Comparison of ENCODE assay signal across 8 cellular contexts in genomic region chr2:199463000-199463692, GRCh38. TPM values are rescaled to one million over a fixed set of nuclear protein-coding genes. Genes with fewer than 3 reads are reported as not detected.
DNase-seq lines count a peak whose midpoint lies in the region; ATAC-seq and TF ChIP-seq lines count a peak whose summit lies in the region.

No MANE protein-coding gene starts in this region.

- no peaks in the 10 kb centered on the region for H4K20me1 ChIP-seq in PC-3 (ENCODE audit: low read length)

- H3K79me2 ChIP-seq in PC-3 (ENCODE audit: low read length), result no peaks in the 10 kb centered on the region

- H3K4me2 ChIP-seq in PC-3 (ENCODE audit: low read length), result peak overlapping the region; percentile 98

- no TSS peak for BruUV-seq in PC-3 (replicated peaks; lab: Mats Ljungman, UMichigan)

- ATAC-seq in HG02981 (IDR thresholded peaks at IDR 0.05; ENCODE audit: unreplicated experiment) (peak; percentile 55), PC-3 (peak; percentile 45), body of pancreas (peak; percentile 58), HG02840 (IDR thresholded peaks at IDR 0.05; ENCODE audit: low FRiP score, unreplicated experiment) (no peak)

- 1 to 2% methylated on average over 32 to 60 of the region's 60 CpGs for WGBS in body of pancreas, 2 donors

- peak overlapping the region; percentile 100 for H2AFZ ChIP-seq in PC-3 (ENCODE audit: low read length)

- POLR2A ChIA-PET in PC-3 (lab: Charles Lee; ENCODE audit: unreplicated experiment), result no interaction called here

- CTCF ChIA-PET in PC-3 (lab: Charles Lee), result no interaction called here

- H3K9ac ChIP-seq in PC-3 (ENCODE audit: low read length), result peak overlapping the region; percentile 68

- intact Hi-C loops in PC-3 (cut with micrococcal nuclease) (no loop called here), body of pancreas (cut with DNase I) (no loop called here)

- no peak overlapping the region for H3K27ac ChIP-seq in PC-3 (ENCODE audit: low read length)
- H3K27ac ChIP-seq in body of pancreas, result no peak overlapping the region

- no peaks in the 10 kb centered on the region for H3F3A ChIP-seq in PC-3 (ENCODE audit: low read length, unreplicated experiment)

- H3K9me3 ChIP-seq in PC-3 (ENCODE audit: low read length), result no peaks in the 10 kb centered on the region
- H3K9me3 ChIP-seq in body of pancreas, result no peaks in the 10 kb centered on the region

- peak; percentile 38 for DNase-seq in NCI-H1436 (lab: John Stamatoyannopoulos, UW)
- no peak for DNase-seq in NCI-H1436 treated with DMSO at 0.1 percent for 48 hours (lab: John Stamatoyannopoulos, UW)
- peak; percentile 80 for DNase-seq in PC-3
- DNase-seq in body of pancreas, result peak; percentile 73 to 80 (median 77)
- no peak for DNase-seq in retinal pigment epithelial cell (ENCODE audit: low read depth)

- no peaks in the 10 kb centered on the region for H3K36me3 ChIP-seq in PC-3 (ENCODE audit: low read depth, low read length)
- H3K36me3 ChIP-seq in body of pancreas (replicated peaks in 1 of 2; ENCODE audit: insufficient read depth in 1 of 2, low read depth in 2 of 2), result no peaks in the 10 kb centered on the region

- no peaks in the 10 kb centered on the region for H3K9me2 ChIP-seq in PC-3 (replicated peaks; ENCODE audit: low read length)

- TF ChIP-seq POLR2A in body of pancreas (IDR thresholded peaks at IDR 0.05), result peak in 2 of 3 donors; percentile 23 to 29

- peaks cover 10% of the 10 kb centered on the region for H3K4me1 ChIP-seq in PC-3 (ENCODE audit: insufficient read depth, low read length)
- peaks cover 27% of the 10 kb centered on the region for H3K4me1 ChIP-seq in body of pancreas

- peak overlapping the region; percentile 84 for H3K4me3 ChIP-seq in PC-3 (ENCODE audit: low read length)
- peak overlapping the region; percentile 9 to 43 for H3K4me3 ChIP-seq in body of pancreas
- H3K4me3 ChIP-seq in iPS-11a (ENCODE audit: low read depth, low read length), result peak overlapping the region; percentile 41
- peak overlapping the region; percentile 41 for H3K4me3 ChIP-seq in retinal pigment epithelial cell (ENCODE audit: low read length)

- H3K27me3 ChIP-seq in PC-3 (ENCODE audit: low read length) (peaks cover 13% of the 10 kb centered on the region; the same call in 1 of the 2 replicates), body of pancreas (peaks cover 4 to 52% of the 10 kb centered on the region in 2 donors)

- TF ChIP-seq CTCF in PC-3 (conservative IDR thresholded peaks at IDR 0.05; ENCODE audit: low read depth, low read length), result peak; percentile 84
- peak; percentile 66 to 74 (median 70) for TF ChIP-seq CTCF in body of pancreas (IDR thresholded peaks at IDR 0.05)
- TF ChIP-seq CTCF in retinal pigment epithelial cell (conservative IDR thresholded peaks at IDR 0.05; ENCODE audit: low read depth, low read length), result peak; percentile 78

RNA-seq across cellular contexts. Expression of gene SATB2, which starts 5.4 kb away (rescaled TPM):
- total RNA-seq in PC-3 (2014; rRNA removed) (3.0 and 5.1 TPM in 2 replicates), body of pancreas (1 to 10 TPM; 2.6 to 4.3 TPM)

Comparison
In these comparisons a context has a peak if more than half of its experiments do, and no peak if none do; other contexts are left out.
1. DNase-seq: peak in NCI-H1436 (single experiment), PC-3 (single experiment) and body of pancreas (4 of 4); none in NCI-H1436 treated with DMSO at 0.1 percent for 48 hours (single experiment) and retinal pigment epithelial cell (single experiment).
2. H3K4me3 ChIP-seq: peak in every context shown above with its lines; median percentile 84 in PC-3; 41 in iPS-11a; 41 in retinal pigment epithelial cell; 26 in body of pancreas.
3. Peak in every context shown above with its lines, with median percentiles within 50 percentile points of each other: CTCF ChIP-seq.